In genomic region chr10:88582806-88583583, GRCh38 we compare ENCODE assay signal across 8 cellular contexts. TPM values are rescaled to one million over a fixed set of nuclear protein-coding genes. Genes with fewer than 3 reads are reported as not detected.
DNase-seq lines count a peak whose midpoint lies in the region; ATAC-seq and TF ChIP-seq lines count a peak whose summit lies in the region.

Gene RNLS (minus strand): TSS chr10:88583318.

- H3K27me3 Mint-ChIP-seq in activated T-cell treated with anti-CD3 and anti-CD28 coated beads, Interleukin-2, amount 50 U/mL, for 72 hours (ENCODE audit: low read depth), result peaks cover 13% of the 10 kb centered on the region

- WGBS in esophagus squamous epithelium, 2 donors, result 8 to 17% methylated on average over 5 to 27 of the region's 63 CpGs

- peak within 1 kb of the TSS; percentile 74 for H3K9ac ChIP-seq in muscle layer of colon (ENCODE audit: low read length)

- peaks cover 0 to 16% (median 0%) of the 10 kb centered on the region in 3 donors for H3K4me1 ChIP-seq in esophagus squamous epithelium
- H3K4me1 ChIP-seq in muscle layer of colon (ENCODE audit: insufficient read depth, low read length), result peaks cover 12% of the 10 kb centered on the region

- peaks cover 13% of the 10 kb centered on the region for H3K4me1 Mint-ChIP-seq in activated T-cell treated with anti-CD3 and anti-CD28 coated beads, Interleukin-2, amount 50 U/mL, for 72 hours (ENCODE audit: low read depth)

- no peaks in the 10 kb centered on the region for H3K27me3 ChIP-seq in esophagus squamous epithelium
- no peaks in the 10 kb centered on the region for H3K27me3 ChIP-seq in muscle layer of colon (ENCODE audit: control insufficient read depth in 1 of 2, insufficient read depth in 2 of 2, low read length in 2 of 2)

- peak within 1 kb of the TSS; percentile 87 to 92 (median 90) for H3K27ac ChIP-seq in esophagus squamous epithelium
- H3K27ac ChIP-seq in muscle layer of colon (ENCODE audit: low read depth, low read length), result peak within 1 kb of the TSS; percentile 89

- peak; percentile 86 for ATAC-seq in GM18511 (IDR thresholded peaks at IDR 0.05; ENCODE audit: unreplicated experiment)
- ATAC-seq in HG02943 (IDR thresholded peaks at IDR 0.05; ENCODE audit: low read depth, unreplicated experiment), result peak; percentile 74
- peak; percentile 88 to 91 for ATAC-seq in activated T-cell treated with anti-CD3 and anti-CD28 coated beads, Interleukin-2, amount 50 U/mL, for 72 hours (replicated peaks in 1 of 2)

- intact Hi-C loops in esophagus squamous epithelium (cut with DNase I), result no loop called here

- H3K27ac Mint-ChIP-seq in activated T-cell treated with anti-CD3 and anti-CD28 coated beads, Interleukin-2, amount 50 U/mL, for 72 hours, result peak within 1 kb of the TSS; percentile 95

- H3K9me3 Mint-ChIP-seq in activated T-cell treated with anti-CD3 and anti-CD28 coated beads, Interleukin-2, amount 50 U/mL, for 72 hours, result no peaks in the 10 kb centered on the region

- TF ChIP-seq POLR2A in esophagus squamous epithelium (IDR thresholded peaks at IDR 0.05), result peak in 1 of 4 donors; percentile 39

- peak; percentile 64 to 87 (median 76) for TF ChIP-seq CTCF in esophagus squamous epithelium (IDR thresholded peaks at IDR 0.05)

- H3K4me3 ChIP-seq in esophagus squamous epithelium (peak within 1 kb of the TSS; percentile 54 to 82 (median 69)), muscle layer of colon (ENCODE audit: low read depth in 1 of 2, low read length in 2 of 2) (peak within 1 kb of the TSS; percentile 51 to 86)

- H3K36me3 ChIP-seq in esophagus squamous epithelium, result no peaks in the 10 kb centered on the region
- no peaks in the 10 kb centered on the region for H3K36me3 ChIP-seq in muscle layer of colon (ENCODE audit: insufficient read depth, low read length)

- peak; percentile 61 for DNase-seq in NCI-H748 (lab: John Stamatoyannopoulos, UW; ENCODE audit: unreplicated experiment)
- DNase-seq in activated T-cell treated with anti-CD3 and anti-CD28 coated beads, Interleukin-2, amount 50 U/mL, for 72 hours, result peak; percentile 69 to 76
- peak; percentile 23 for DNase-seq in esophagus squamous epithelium (lab: John Stamatoyannopoulos, UW)
- peak; percentile 25 to 48 for DNase-seq in stimulated activated CD8-positive, alpha-beta memory T cell treated with anti-CD3 and anti-CD28 coated beads, Interleukin-4, amount 100 ng/mL, for 4 hours (ENCODE audit: low read depth in 2 of 2, low spot score in 1 of 2)
- DNase-seq in NCI-H524 treated with DMSO at 0.1 percent for 48 hours (lab: John Stamatoyannopoulos, UW), result no peak

- peak within 1 kb of the TSS; percentile 92 to 96 for H3K4me3 Mint-ChIP-seq in activated T-cell treated with anti-CD3 and anti-CD28 coated beads, Interleukin-2, amount 50 U/mL, for 72 hours

- H3K36me3 Mint-ChIP-seq in activated T-cell treated with anti-CD3 and anti-CD28 coated beads, Interleukin-2, amount 50 U/mL, for 72 hours (ENCODE audit: insufficient read depth in 2 of 2), result no peaks in the 10 kb centered on the region

- H3K9me3 ChIP-seq in esophagus squamous epithelium (no peaks in the 10 kb centered on the region), muscle layer of colon (ENCODE audit: low read length) (no peaks in the 10 kb centered on the region)

RNA-seq across cellular contexts. Expression of gene RNLS, which starts in this region (rescaled TPM):
- total RNA-seq in activated T-cell treated with anti-CD3 and anti-CD28 coated beads, Interleukin-2, amount 50 U/mL, for 72 hours, result 1 to 10 TPM; 2.6 to 6.2 TPM
- total RNA-seq in esophagus squamous epithelium, result 10 to 100 TPM in 2 of 4 donors, 1 to 10 TPM in 2; 7.9 to 13.5 (median 10.5) TPM
